ENCODE assay signal across 8 cellular contexts in the genomic region with DNA sequence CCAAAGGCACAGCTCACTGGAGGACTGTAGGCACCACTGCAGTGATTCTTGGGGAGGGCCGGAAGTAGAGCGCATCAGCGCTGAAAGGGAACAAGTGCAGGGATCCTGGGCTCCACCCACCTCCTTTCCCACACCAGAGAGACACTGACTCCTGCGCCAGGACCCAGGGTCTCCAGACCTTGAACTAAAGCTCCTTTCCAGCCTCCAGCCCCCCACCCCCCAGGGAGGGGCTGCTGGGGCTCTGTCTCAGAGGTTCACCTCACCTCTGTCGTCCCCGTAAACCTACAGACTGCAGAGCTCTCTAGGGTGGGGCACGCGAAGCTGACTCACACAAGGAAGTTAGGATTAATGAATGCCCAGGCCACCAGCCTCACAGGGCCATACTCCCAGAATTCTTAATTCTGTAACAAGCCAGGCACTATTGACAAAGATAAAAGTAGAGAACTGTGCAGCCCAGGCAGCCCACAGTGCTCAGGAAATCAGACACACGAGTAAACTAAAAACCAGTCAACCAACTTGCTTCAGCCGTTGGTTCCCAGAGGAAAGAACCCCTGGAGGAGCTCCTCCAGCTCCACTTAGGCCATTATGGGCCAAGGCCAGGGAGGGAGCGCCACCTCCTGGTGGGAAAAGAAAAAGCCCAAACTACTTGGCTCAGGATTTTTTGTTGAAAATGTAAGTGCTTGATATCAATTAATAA. TPM values are rescaled to one million over a fixed set of nuclear protein-coding genes. Genes with fewer than 3 reads are reported as not detected.
DNase-seq lines count a peak whose midpoint lies in the region; ATAC-seq lines count a peak whose summit lies in the region.

No MANE protein-coding gene starts in this region.

- no peak overlapping the region for H3K9ac ChIP-seq in trophoblast cell (ENCODE audit: low read length)

- H3K27me3 ChIP-seq in trophoblast cell (ENCODE audit: insufficient read depth, low read length), result no peaks in the 10 kb centered on the region

- peaks cover 0 to 3% of the 10 kb centered on the region in 2 experiments for H3K4me1 ChIP-seq in trophoblast cell (ENCODE audit: control insufficient read depth in 1 of 2, insufficient read depth in 2 of 2, low read length in 2 of 2)

- no peak overlapping the region for H4K8ac ChIP-seq in trophoblast cell (ENCODE audit: low read depth, low read length)

- H3K27me3 Mint-ChIP-seq in activated naive CD4-positive, alpha-beta T cell treated with anti-CD3 and anti-CD28 coated beads, Interleukin-2, amount 10 ng/mL, durations not matched to agents 7 days and 5 days, result peaks cover 4% of the 10 kb centered on the region

- H2AFZ ChIP-seq in trophoblast cell (ENCODE audit: insufficient read depth, low read length, poor library complexity), result no peak overlapping the region

- H3K18ac ChIP-seq in trophoblast cell (ENCODE audit: low read length), result no peak overlapping the region

- no peak overlapping the region for H2BK5ac ChIP-seq in trophoblast cell (ENCODE audit: low read depth, low read length, poor library complexity)

- H3K27ac ChIP-seq in trophoblast cell (ENCODE audit: low read depth, low read length), result no peak overlapping the region

- H3K79me1 ChIP-seq in trophoblast cell (ENCODE audit: low read length), result no peaks in the 10 kb centered on the region

- in situ Hi-C loops in SK-MEL-5 (cut with HindIII; ENCODE audit: low pct_unique_long_range_greater_than_20kb, low sequenced_read_pairs), result no loop called here

- no CpG with 5 or more reads among the region's 11 CpGs for WGBS in trophoblast cell (ENCODE audit: extremely low coverage, insufficient coverage, insufficient read length)

- DNase-seq in DMS153 treated with DMSO at 0.1 percent for 48 hours (lab: John Stamatoyannopoulos, UW; ENCODE audit: unreplicated experiment), result peak; percentile 54
- DNase-seq in KG1 (lab: John Stamatoyannopoulos, UW), result peak; percentile 2
- DNase-seq in SK-MEL-5 (ENCODE audit: low read depth, low spot score), result peak; percentile 59
- DNase-seq in activated naive CD4-positive, alpha-beta T cell treated with anti-CD3 and anti-CD28 coated beads, Interleukin-2, amount 10 ng/mL, durations not matched to agents 7 days and 5 days, result peak; percentile 72
- peak; percentile 82 for DNase-seq in glomerular visceral epithelial cell (ENCODE audit: extremely low spot score)
- peak; percentile 49 to 82 for DNase-seq in trophoblast cell

- no peak overlapping the region for H4K12ac ChIP-seq in trophoblast cell (ENCODE audit: low read depth, low read length)

- H4K91ac ChIP-seq in trophoblast cell (ENCODE audit: low read depth, low read length), result no peak overlapping the region

- H3K4me3 Mint-ChIP-seq in activated naive CD4-positive, alpha-beta T cell treated with anti-CD3 and anti-CD28 coated beads, Interleukin-2, amount 10 ng/mL, durations not matched to agents 7 days and 5 days, result no peak overlapping the region

- no peak overlapping the region for H2BK120ac ChIP-seq in trophoblast cell (ENCODE audit: insufficient read depth, low read length, poor library complexity)

- no peak overlapping the region for H3K4ac ChIP-seq in trophoblast cell (ENCODE audit: low read depth, low read length)

- ATAC-seq in GM18519 (IDR thresholded peaks at IDR 0.05; ENCODE audit: low FRiP score, unreplicated experiment) (no peak), HG02642 (IDR thresholded peaks at IDR 0.05; ENCODE audit: poor library complexity, unreplicated experiment) (no peak)

- CTCF ChIA-PET in activated naive CD4-positive, alpha-beta T cell treated with anti-CD3 and anti-CD28 coated beads, Interleukin-2, amount 10 ng/mL, durations not matched to agents 7 days and 5 days (lab: Charles Lee), result interaction anchor here (0.7 to 8.2 kb wide), 27 partner anchors 10 to 1184 kb away, joined by 3 to 117 read pairs (median 3); partner anchors contain the start of gene LIPG

- H2BK12ac ChIP-seq in trophoblast cell (ENCODE audit: low read length), result no peak overlapping the region

- no peak overlapping the region for H2AK5ac ChIP-seq in trophoblast cell (ENCODE audit: low read length)

- H3K9me3 Mint-ChIP-seq in activated naive CD4-positive, alpha-beta T cell treated with anti-CD3 and anti-CD28 coated beads, Interleukin-2, amount 10 ng/mL, durations not matched to agents 7 days and 5 days, result no peaks in the 10 kb centered on the region

- H3K4me1 Mint-ChIP-seq in activated naive CD4-positive, alpha-beta T cell treated with anti-CD3 and anti-CD28 coated beads, Interleukin-2, amount 10 ng/mL, durations not matched to agents 7 days and 5 days, result no peaks in the 10 kb centered on the region

- H3K27ac Mint-ChIP-seq in activated naive CD4-positive, alpha-beta T cell treated with anti-CD3 and anti-CD28 coated beads, Interleukin-2, amount 10 ng/mL, durations not matched to agents 7 days and 5 days, result no peak overlapping the region

- no peak overlapping the region for H3K14ac ChIP-seq in trophoblast cell (ENCODE audit: low read length)

- no peaks in the 10 kb centered on the region for H3K79me2 ChIP-seq in trophoblast cell (ENCODE audit: control insufficient read depth, insufficient read depth, low read length, poor library complexity)

- H3K23ac ChIP-seq in trophoblast cell (ENCODE audit: low read length), result no peak overlapping the region

- peaks cover 2 to 8% of the 10 kb centered on the region in 2 experiments for H3K36me3 ChIP-seq in trophoblast cell (ENCODE audit: control insufficient read depth in 1 of 2, insufficient read depth in 2 of 2, low read length in 2 of 2)

- no peaks in the 10 kb centered on the region for H3K36me3 Mint-ChIP-seq in activated naive CD4-positive, alpha-beta T cell treated with anti-CD3 and anti-CD28 coated beads, Interleukin-2, amount 10 ng/mL, durations not matched to agents 7 days and 5 days

- no peak overlapping the region for H3K4me2 ChIP-seq in trophoblast cell (ENCODE audit: low read length)

- no peaks in the 10 kb centered on the region for H3K9me3 ChIP-seq in trophoblast cell (ENCODE audit: insufficient read depth, low read depth, low read length)

- no peak overlapping the region for H3K4me3 ChIP-seq in trophoblast cell (ENCODE audit: low read depth, low read length)

RNA-seq across cellular contexts. Expression of gene ACAA2, which starts 45.1 kb away (rescaled TPM):
- total RNA-seq in SK-MEL-5 (2014; rRNA removed; shearing (Covaris generic)), result 56.5 and 59.0 TPM in 2 replicates
- polyA plus RNA-seq in SK-MEL-5 (2015; cell fraction: cytosol; rRNA removed), result 31.3 and 41.0 TPM in 2 replicates
- polyA plus RNA-seq in SK-MEL-5 (2015; cell fraction: nucleus; rRNA removed), result 17.0 and 38.8 TPM in 2 replicates
- 35.9 and 37.6 TPM in 2 replicates for polyA plus RNA-seq in trophoblast cell (2013)

Comparison
In these comparisons a context has a peak if more than half of its experiments do, and no peak if none do; other contexts are left out.
1. DNase-seq: peak in every context shown above with its lines; median percentile 82 in glomerular visceral epithelial cell; 72 in activated naive CD4-positive, alpha-beta T cell treated with anti-CD3 and anti-CD28 coated beads, Interleukin-2, amount 10 ng/mL, durations not matched to agents 7 days and 5 days; 66 in trophoblast cell; 59 in SK-MEL-5; 54 in DMS153 treated with DMSO at 0.1 percent for 48 hours; 2 in KG1.